In genomic region chr13:20160346-20161274, GRCh38 we compare ENCODE assay signal across 9 cellular contexts. TPM values are rescaled to one million over a fixed set of nuclear protein-coding genes. Genes with fewer than 3 reads are reported as not detected.
DNase-seq lines count a peak whose midpoint lies in the region; ATAC-seq and TF ChIP-seq lines count a peak whose summit lies in the region.
"Had no signal": no experiment of that assay in that cellular context is flagged by ENCODE, and none has a peak within 500 bp of the region (broad histone marks: within the 10 kb centered on the region; RNA-seq: fewer than 3 reads in every experiment).

Gene GJA3, minus strand, starts transcription at chr13:20161052. Its CDS starts 17,764 bp downstream, at chr13:20143288.

- DNase-seq in activated CD8-positive, alpha-beta T cell treated with anti-CD3 and anti-CD28 coated beads for 36 hours = peak; percentile 71
- DNase-seq in neuronal stem cell (ENCODE audit: low spot score) = peak; percentile 71
- DNase-seq in vagina (ENCODE audit: extremely low spot score in 2 of 2) = peak in 1 of 2 donors; percentile 49
- DNase-seq in H4 (ENCODE audit: low spot score) = no peak

- H3K4me2 ChIP-seq in KMS-11 (peak within 1 kb of the TSS; percentile 61), neuronal stem cell (ENCODE audit: insufficient read depth, low read length, poor library complexity, severe bottlenecking) (peak within 1 kb of the TSS; percentile 96)

- H3K18ac ChIP-seq in neuronal stem cell (ENCODE audit: low read length) = peak within 1 kb of the TSS; percentile 71

- POLR2A ChIA-PET in activated CD8-positive, alpha-beta T cell treated with anti-CD3 and anti-CD28 coated beads for 36 hours (lab: Charles Lee) = interaction anchor here (0.6 to 1.4 kb wide), 3 partner anchors 18 to 87 kb away, joined by 3 to 4 read pairs (median 3); no protein-coding TSS in a partner anchor

- no peak within 1 kb of the TSS for H3K4ac ChIP-seq in neuronal stem cell (ENCODE audit: low read length)

- no CpG with 5 or more reads among the region's 93 CpGs for WGBS in neuronal stem cell (ENCODE audit: extremely low coverage in 2 of 2, insufficient read length in 2 of 2, insufficient replicate concordance in 1 of 2), 2 donors

- H2AFZ ChIP-seq in KMS-11 (ENCODE audit: low read depth) = peak within 1 kb of the TSS; percentile 94
- H2AFZ ChIP-seq in neuronal stem cell (ENCODE audit: low read length) = peak within 1 kb of the TSS; percentile 89

- peaks cover 22% of the 10 kb centered on the region for H3K27me3 Mint-ChIP-seq in activated CD8-positive, alpha-beta T cell treated with anti-CD3 and anti-CD28 coated beads for 36 hours

- no peak for TF ChIP-seq POLR2A in vagina (IDR thresholded peaks at IDR 0.05)

- H3K79me2 ChIP-seq in KMS-11 (ENCODE audit: insufficient read depth, low read depth) = no peaks in the 10 kb centered on the region

- H4K91ac ChIP-seq in neuronal stem cell (ENCODE audit: low read depth, low read length, poor library complexity) = no peak within 1 kb of the TSS

- peak within 1 kb of the TSS; percentile 70; the same call in 1 of the 2 replicates for H3K9ac ChIP-seq in ES-I3 (ENCODE audit: low read depth, low read length)
- no peak within 1 kb of the TSS for H3K9ac ChIP-seq in KMS-11
- no peak within 1 kb of the TSS for H3K9ac ChIP-seq in neuronal stem cell (ENCODE audit: low read depth, low read length, poor library complexity)

- no peak within 1 kb of the TSS for H3K27ac ChIP-seq in KMS-11
- H3K27ac ChIP-seq in neuronal stem cell (replicated peaks; ENCODE audit: low read length) = no peak within 1 kb of the TSS
- no peak within 1 kb of the TSS for H3K27ac ChIP-seq in vagina
- H3K27ac ChIP-seq: body of pancreas had no signal

- no peak within 1 kb of the TSS for H2BK12ac ChIP-seq in neuronal stem cell (ENCODE audit: low read length)

- H2BK120ac ChIP-seq in neuronal stem cell (ENCODE audit: low read depth, low read length) = peak within 1 kb of the TSS; percentile 61

- CTCF ChIA-PET in activated CD8-positive, alpha-beta T cell treated with anti-CD3 and anti-CD28 coated beads for 36 hours (lab: Charles Lee) = interaction anchor here (0.7 to 2.5 kb wide), 7 partner anchors 9 to 201 kb away, joined by 3 to 9 read pairs (median 4); no protein-coding TSS in a partner anchor

- no peak within 1 kb of the TSS for H4K8ac ChIP-seq in neuronal stem cell (ENCODE audit: low read depth, low read length)

- H3K79me1 ChIP-seq in neuronal stem cell (ENCODE audit: low read depth, low read length) = no peaks in the 10 kb centered on the region

- H3K27me3 ChIP-seq in KMS-11 (ENCODE audit: insufficient read depth, low read depth) = no peaks in the 10 kb centered on the region; the same call in 1 of the 2 replicates
- H3K27me3 ChIP-seq in neuronal stem cell (ENCODE audit: control insufficient read depth in 3 of 3, insufficient read depth in 3 of 3, low read depth in 1 of 3, low read length in 3 of 3) = peaks cover 8 to 81% (median 39%) of the 10 kb centered on the region in 3 experiments
- no peaks in the 10 kb centered on the region for H3K27me3 ChIP-seq in vagina

- no peaks in the 10 kb centered on the region for H3K36me3 ChIP-seq in ES-I3 (ENCODE audit: insufficient read depth, low read length)
- H3K36me3 ChIP-seq in KMS-11 (ENCODE audit: insufficient read depth) = no peaks in the 10 kb centered on the region
- H3K36me3 ChIP-seq in neuronal stem cell (replicated peaks in 1 of 2; ENCODE audit: control insufficient read depth in 2 of 2, insufficient read depth in 2 of 2, low read length in 2 of 2) = no peaks in the 10 kb centered on the region
- H3K36me3 ChIP-seq in vagina = no peaks in the 10 kb centered on the region

- ATAC-seq in GM21723 (IDR thresholded peaks at IDR 0.05; ENCODE audit: unreplicated experiment) = peak; percentile 66
- peak; percentile 56 for ATAC-seq in activated CD8-positive, alpha-beta T cell treated with anti-CD3 and anti-CD28 coated beads for 36 hours
- ATAC-seq in esophagus mucosa = peak; percentile 75
- ATAC-seq: body of pancreas had no signal

- no peaks in the 10 kb centered on the region for H3K9me3 Mint-ChIP-seq in activated CD8-positive, alpha-beta T cell treated with anti-CD3 and anti-CD28 coated beads for 36 hours

- H2BK5ac ChIP-seq in neuronal stem cell (ENCODE audit: low read length) = no peak within 1 kb of the TSS

- peaks cover 12% of the 10 kb centered on the region for H3K4me1 Mint-ChIP-seq in activated CD8-positive, alpha-beta T cell treated with anti-CD3 and anti-CD28 coated beads for 36 hours (ENCODE audit: low read depth)

- no peak within 1 kb of the TSS for H2AK5ac ChIP-seq in neuronal stem cell (ENCODE audit: low read depth, low read length)

- H3K23ac ChIP-seq in neuronal stem cell (ENCODE audit: low read depth, low read length, poor library complexity) = peak within 1 kb of the TSS; percentile 73

- H3K4me3 Mint-ChIP-seq in activated CD8-positive, alpha-beta T cell treated with anti-CD3 and anti-CD28 coated beads for 36 hours = peak within 1 kb of the TSS; percentile 75

- no peak within 1 kb of the TSS for H3K14ac ChIP-seq in neuronal stem cell (ENCODE audit: low read length)

- H3K27ac Mint-ChIP-seq in activated CD8-positive, alpha-beta T cell treated with anti-CD3 and anti-CD28 coated beads for 36 hours = peak within 1 kb of the TSS; percentile 55

- no peak within 1 kb of the TSS for H2BK15ac ChIP-seq in neuronal stem cell (ENCODE audit: low read length)

- H3K9me3 ChIP-seq in ES-I3 (ENCODE audit: control insufficient read depth, insufficient read depth, low read length) (no peaks in the 10 kb centered on the region; the same call in 1 of the 2 replicates), neuronal stem cell (replicated peaks in 1 of 2; ENCODE audit: control insufficient read depth in 2 of 2, insufficient read depth in 1 of 2, low read depth in 1 of 2, low read length in 2 of 2) (peaks cover 0 to 1% of the 10 kb centered on the region in 2 donors), vagina (no peaks in the 10 kb centered on the region)
- H3K9me3 ChIP-seq: body of pancreas had no signal

- no peaks in the 10 kb centered on the region for H3K4me1 ChIP-seq in ES-I3 (ENCODE audit: insufficient read depth, low read length)
- H3K4me1 ChIP-seq in KMS-11 (ENCODE audit: low read depth, poor library complexity, severe bottlenecking) = no peaks in the 10 kb centered on the region
- H3K4me1 ChIP-seq in neuronal stem cell (ENCODE audit: control insufficient read depth in 2 of 2, insufficient read depth in 1 of 2, low read depth in 1 of 2, low read length in 2 of 2) = peaks cover 0 to 2% of the 10 kb centered on the region in 2 donors
- peaks cover 18% of the 10 kb centered on the region for H3K4me1 ChIP-seq in vagina

- intact Hi-C loops in activated CD8-positive, alpha-beta T cell treated with anti-CD3 and anti-CD28 coated beads for 36 hours (cut with micrococcal nuclease) = loop anchor here (5.0 to 10.0 kb wide), 2 partner anchors 33 to 176 kb away; no protein-coding TSS in a partner anchor
- intact Hi-C loops in vagina (cut with DNase I) = no loop called here

- H3K4me3 ChIP-seq in KMS-11 (IDR thresholded peaks at IDR 0.05; ENCODE audit: insufficient read depth, low read depth, low read length) (no peak within 1 kb of the TSS), neuronal stem cell (ENCODE audit: low read length in 2 of 2) (peak within 1 kb of the TSS; percentile 34 to 82), vagina (peak within 1 kb of the TSS; percentile 40 to 48)

- H3K36me3 Mint-ChIP-seq in activated CD8-positive, alpha-beta T cell treated with anti-CD3 and anti-CD28 coated beads for 36 hours (ENCODE audit: low read depth) = no peaks in the 10 kb centered on the region

- no peaks in the 10 kb centered on the region for H4K20me1 ChIP-seq in KMS-11 (ENCODE audit: insufficient read depth)

- no peak for TF ChIP-seq CTCF in KMS-11 (conservative IDR thresholded peaks at IDR 0.05; ENCODE audit: low read depth, low read length)
- TF ChIP-seq CTCF in activated CD8-positive, alpha-beta T cell treated with anti-CD3 and anti-CD28 coated beads for 36 hours (IDR thresholded peaks at IDR 0.05) = no peak
- TF ChIP-seq CTCF in vagina (IDR thresholded peaks at IDR 0.05) = no peak

RNA-seq across cellular contexts. Expression of gene GJA3, which starts in this region (rescaled TPM):
- total RNA-seq in activated CD8-positive, alpha-beta T cell treated with anti-CD3 and anti-CD28 coated beads for 36 hours = under 1 TPM; 0.32 to 0.51 TPM
- 1.5 TPM for total RNA-seq in esophagus mucosa
- polyA plus RNA-seq in neuronal stem cell (2013, experiment 1 of 2) = 0.21 TPM
- 0.28 TPM for polyA plus RNA-seq in neuronal stem cell (2013, experiment 2 of 2)
- total RNA-seq in vagina = not detected
- 0.10 and 0.25 TPM in 2 replicates for total RNA-seq in H4 (2014; rRNA removed; shearing (Covaris generic))
- total RNA-seq: body of pancreas had no signal

Comparison
In these comparisons a context has a peak if more than half of its experiments do, and no peak if none do; other contexts are left out.
1. Peak in DNase-seq and ATAC-seq in activated CD8-positive, alpha-beta T cell treated with anti-CD3 and anti-CD28 coated beads for 36 hours; RNA of the gene not detected or under 1 TPM.